ENCODE assay signal across 8 cellular contexts in the genomic region with DNA sequence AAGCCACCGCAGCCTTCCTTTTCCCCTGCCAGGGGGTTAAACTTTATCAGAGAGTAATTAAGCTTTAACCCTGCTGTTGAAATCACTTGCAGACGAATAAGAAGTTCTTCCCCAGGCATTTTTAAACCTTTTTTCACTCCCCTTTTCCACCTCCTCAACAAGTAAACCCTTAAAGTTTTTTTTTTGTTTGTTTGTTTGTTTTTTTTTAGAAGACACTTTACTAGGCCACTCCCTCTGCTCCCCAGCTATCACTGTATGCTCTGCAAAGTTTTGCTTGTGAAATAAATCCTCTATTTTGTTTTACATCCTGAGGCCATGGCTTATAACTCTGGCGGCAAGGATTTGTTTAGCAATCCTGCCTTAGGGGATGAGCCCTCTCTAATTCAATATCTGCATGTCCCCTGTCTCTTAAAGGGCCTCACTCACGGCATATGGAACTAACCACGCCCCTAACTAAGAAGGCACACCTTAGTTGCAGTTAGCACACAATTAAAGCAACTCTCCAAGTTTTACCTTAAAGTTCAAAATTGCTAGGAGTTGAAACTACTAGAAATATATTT.
DNase-seq lines count a peak whose midpoint lies in the region; ATAC-seq and TF ChIP-seq lines count a peak whose summit lies in the region.

No MANE protein-coding gene starts in this region.

- H3K27me3 Mint-ChIP-seq in endodermal cell (ENCODE audit: insufficient read depth): no peaks in the 10 kb centered on the region

- peaks cover 20% of the 10 kb centered on the region for H3K36me3 Mint-ChIP-seq in endodermal cell (ENCODE audit: low read depth)

- H3K9ac ChIP-seq in endodermal cell (ENCODE audit: extremely low read depth, low read length, poor library complexity, severe bottlenecking) (no peak overlapping the region), neuronal stem cell (ENCODE audit: low read depth, low read length, poor library complexity) (no peak overlapping the region)

- WGBS in endodermal cell (ENCODE audit: insufficient coverage in 1 of 2, insufficient read length in 1 of 2), 2 experiments: 74% methylated on average over 5 of the region's 5 CpGs; no CpG with 5 or more reads in 1 of the 2 experiments
- no CpG with 5 or more reads among the region's 5 CpGs for WGBS in neuronal stem cell (ENCODE audit: extremely low coverage in 2 of 2, insufficient read length in 2 of 2, insufficient replicate concordance in 1 of 2), 2 donors

- no peak overlapping the region for H3K18ac ChIP-seq in neuronal stem cell (ENCODE audit: low read length)

- in situ Hi-C loops in G401 (cut with HindIII; ENCODE audit: low sequenced_read_pairs): no loop called here

- peak overlapping the region; percentile 99 for H3K27ac Mint-ChIP-seq in endodermal cell

- H3K9me3 ChIP-seq in endodermal cell (ENCODE audit: control insufficient read depth, low read length) (no peaks in the 10 kb centered on the region), neuronal stem cell (replicated peaks in 1 of 2; ENCODE audit: control insufficient read depth in 2 of 2, insufficient read depth in 1 of 2, low read depth in 1 of 2, low read length in 2 of 2) (no peaks in the 10 kb centered on the region)

- peaks cover 9% of the 10 kb centered on the region for H3K4me1 Mint-ChIP-seq in endodermal cell

- H3K27me3 ChIP-seq in endodermal cell (ENCODE audit: control insufficient read depth, insufficient read depth, low read length, poor library complexity, severe bottlenecking) (no peaks in the 10 kb centered on the region), neuronal stem cell (ENCODE audit: control insufficient read depth in 3 of 3, insufficient read depth in 3 of 3, low read depth in 1 of 3, low read length in 3 of 3) (no peaks in the 10 kb centered on the region)

- H2AFZ ChIP-seq in neuronal stem cell (ENCODE audit: low read length): peak overlapping the region; percentile 83

- no peaks in the 10 kb centered on the region for H3K79me1 ChIP-seq in neuronal stem cell (ENCODE audit: low read depth, low read length)

- no peak overlapping the region for H3K4ac ChIP-seq in neuronal stem cell (ENCODE audit: low read length)

- peak overlapping the region; percentile 41 for H3K4me2 ChIP-seq in neuronal stem cell (ENCODE audit: insufficient read depth, low read length, poor library complexity, severe bottlenecking)

- no peak overlapping the region for H4K8ac ChIP-seq in neuronal stem cell (ENCODE audit: low read depth, low read length)

- H2BK5ac ChIP-seq in neuronal stem cell (ENCODE audit: low read length): no peak overlapping the region

- no peak overlapping the region for H3K14ac ChIP-seq in neuronal stem cell (ENCODE audit: low read length)

- no peaks in the 10 kb centered on the region for H3K36me3 ChIP-seq in endodermal cell (ENCODE audit: control insufficient read depth, insufficient read depth, low read length)
- peaks cover 0 to 20% of the 10 kb centered on the region in 2 donors for H3K36me3 ChIP-seq in neuronal stem cell (replicated peaks in 1 of 2; ENCODE audit: control insufficient read depth in 2 of 2, insufficient read depth in 2 of 2, low read length in 2 of 2)

- H2BK12ac ChIP-seq in neuronal stem cell (ENCODE audit: low read length): no peak overlapping the region

- H3K4me1 ChIP-seq in endodermal cell (ENCODE audit: control insufficient read depth, insufficient read depth, low read length) (no peaks in the 10 kb centered on the region), neuronal stem cell (ENCODE audit: control insufficient read depth in 2 of 2, insufficient read depth in 1 of 2, low read depth in 1 of 2, low read length in 2 of 2) (no peaks in the 10 kb centered on the region)

- no peak overlapping the region for H4K91ac ChIP-seq in neuronal stem cell (ENCODE audit: low read depth, low read length, poor library complexity)

- H3K4me3 Mint-ChIP-seq in endodermal cell: peak overlapping the region; percentile 91

- H2BK15ac ChIP-seq in neuronal stem cell (ENCODE audit: low read length): no peak overlapping the region

- H3K9me3 Mint-ChIP-seq in endodermal cell: no peaks in the 10 kb centered on the region

- H2AK5ac ChIP-seq in neuronal stem cell (ENCODE audit: low read depth, low read length): no peak overlapping the region

- peak overlapping the region; percentile 43 for H3K4me3 ChIP-seq in LNCaP clone FGC (ENCODE audit: low read depth, low read length)
- H3K4me3 ChIP-seq in endodermal cell (ENCODE audit: low read length): no peak overlapping the region
- H3K4me3 ChIP-seq in neuronal stem cell (ENCODE audit: low read length in 2 of 2): peak overlapping the region; percentile 59 to 81

- peak; percentile 57 for ATAC-seq in GM18511 (IDR thresholded peaks at IDR 0.05; ENCODE audit: unreplicated experiment)
- no peak for ATAC-seq in GM21526 (IDR thresholded peaks at IDR 0.05; ENCODE audit: low FRiP score, unreplicated experiment)
- no peak for ATAC-seq in GM19035 (IDR thresholded peaks at IDR 0.05; ENCODE audit: unreplicated experiment)

- no peak overlapping the region for H3K27ac ChIP-seq in endodermal cell (ENCODE audit: low read depth, low read length)
- no peak overlapping the region for H3K27ac ChIP-seq in neuronal stem cell (replicated peaks; ENCODE audit: low read length)

- H3K23ac ChIP-seq in neuronal stem cell (ENCODE audit: low read depth, low read length, poor library complexity): no peak overlapping the region

- TF ChIP-seq CTCF in LNCaP clone FGC (IDR thresholded peaks at IDR 0.05; ENCODE audit: control insufficient read depth, extremely low read depth, insufficient read depth) (no peak), endodermal cell (conservative IDR thresholded peaks at IDR 0.05) (no peak)

- H2BK120ac ChIP-seq in neuronal stem cell (ENCODE audit: low read depth, low read length): no peak overlapping the region

- DNase-seq in LNCaP clone FGC (ENCODE audit: low read depth) (no peak), endodermal cell (peak; percentile 65), neuronal stem cell (ENCODE audit: low spot score) (no peak), DMS153 (lab: John Stamatoyannopoulos, UW) (no peak), G401 (ENCODE audit: low spot score) (no peak)
